1 cellular context compared by ENCODE assay signal in the genomic region with DNA sequence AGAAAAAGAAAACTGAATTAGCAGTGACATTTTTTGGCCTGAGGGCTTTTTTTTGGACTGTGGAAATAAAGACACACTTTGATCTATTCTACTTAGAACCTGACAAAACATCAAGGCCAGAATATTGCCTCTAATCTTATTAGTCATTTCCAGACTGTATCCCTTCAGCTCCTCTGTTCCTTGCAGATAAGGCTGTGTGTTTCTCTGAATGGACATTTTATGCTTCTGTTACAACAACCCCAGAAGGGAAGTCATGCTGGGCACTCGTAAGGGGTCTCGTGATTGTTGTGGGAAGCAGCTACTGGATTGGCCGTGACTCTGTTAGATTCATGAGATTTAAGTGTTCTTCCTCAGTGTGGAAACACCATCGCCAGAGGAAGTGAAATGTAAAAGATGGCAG.
TF ChIP-seq lines count a peak whose summit lies in the region.

No MANE protein-coding gene starts in this region.

TF ChIP-seq in K562, 482 proteins besides CTCF, POLR2A, EP300 and RAD21 (continues in another document):
- TF ChIP-seq MEF2D (tag; conservative IDR thresholded peaks at IDR 0.05; ENCODE audit: low read depth): no peak
- TF ChIP-seq ZNF583 (CRISPR knock-in tag; IDR thresholded peaks at IDR 0.05): no peak
- TF ChIP-seq ZNF766 (CRISPR knock-in tag; conservative IDR thresholded peaks at IDR 0.05): 0 out of 2 replicates have a peak, but pooled peaks have one; percentile 36
- no peak for TF ChIP-seq ZNF830 (CRISPR knock-in tag; IDR thresholded peaks at IDR 0.05)
- TF ChIP-seq KLF6 (CRISPR knock-in tag; IDR thresholded peaks at IDR 0.05; ENCODE audit: borderline replicate concordance): no peak
- no peak for TF ChIP-seq ZNF316 (IDR thresholded peaks at IDR 0.05)
- TF ChIP-seq LEF1 (IDR thresholded peaks at IDR 0.05): no peak
- TF ChIP-seq TFAP4 (CRISPR knock-in tag; IDR thresholded peaks at IDR 0.05; ENCODE audit: borderline replicate concordance): no peak
- no peak for TF ChIP-seq PML (IDR thresholded peaks at IDR 0.05; ENCODE audit: low read length)
- 0 out of 2 replicates have a peak, but pooled peaks have one; percentile 52 for TF ChIP-seq ZNF589 (CRISPR knock-in tag; IDR thresholded peaks at IDR 0.05; ENCODE audit: low read depth)
- no peak for TF ChIP-seq ZNF436 (CRISPR knock-in tag; IDR thresholded peaks at IDR 0.05)
- no peak for TF ChIP-seq PRMT5 (CRISPR knock-in tag; IDR thresholded peaks at IDR 0.05)
- TF ChIP-seq ZZZ3 (IDR thresholded peaks at IDR 0.05): no peak
- TF ChIP-seq YBX1 (IDR thresholded peaks at IDR 0.05): no peak
- TF ChIP-seq, protein P1, sequence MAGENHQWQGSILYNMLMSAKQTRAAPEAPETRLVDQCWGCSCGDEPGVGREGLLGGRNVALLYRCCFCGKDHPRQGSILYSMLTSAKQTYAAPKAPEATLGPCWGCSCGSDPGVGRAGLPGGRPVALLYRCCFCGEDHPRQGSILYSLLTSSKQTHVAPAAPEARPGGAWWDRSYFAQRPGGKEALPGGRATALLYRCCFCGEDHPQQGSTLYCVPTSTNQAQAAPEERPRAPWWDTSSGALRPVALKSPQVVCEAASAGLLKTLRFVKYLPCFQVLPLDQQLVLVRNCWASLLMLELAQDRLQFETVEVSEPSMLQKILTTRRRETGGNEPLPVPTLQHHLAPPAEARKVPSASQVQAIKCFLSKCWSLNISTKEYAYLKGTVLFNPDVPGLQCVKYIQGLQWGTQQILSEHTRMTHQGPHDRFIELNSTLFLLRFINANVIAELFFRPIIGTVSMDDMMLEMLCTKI (IDR thresholded peaks at IDR 0.05; ENCODE audit: partially characterized antibody): no peak
- no peak for TF ChIP-seq GATAD2A (IDR thresholded peaks at IDR 0.05)
- TF ChIP-seq NFE2 (IDR thresholded peaks at IDR 0.05; ENCODE audit: low read depth): no peak
- TF ChIP-seq SIN3B (IDR thresholded peaks at IDR 0.05; ENCODE audit: low read depth): no peak
- TF ChIP-seq NCOR1 (IDR thresholded peaks at IDR 0.05): peak; percentile 52; the same call in 1 of the 2 replicates
- no peak for TF ChIP-seq HMGXB4 (CRISPR knock-in tag; IDR thresholded peaks at IDR 0.05)
- TF ChIP-seq, protein P2, sequence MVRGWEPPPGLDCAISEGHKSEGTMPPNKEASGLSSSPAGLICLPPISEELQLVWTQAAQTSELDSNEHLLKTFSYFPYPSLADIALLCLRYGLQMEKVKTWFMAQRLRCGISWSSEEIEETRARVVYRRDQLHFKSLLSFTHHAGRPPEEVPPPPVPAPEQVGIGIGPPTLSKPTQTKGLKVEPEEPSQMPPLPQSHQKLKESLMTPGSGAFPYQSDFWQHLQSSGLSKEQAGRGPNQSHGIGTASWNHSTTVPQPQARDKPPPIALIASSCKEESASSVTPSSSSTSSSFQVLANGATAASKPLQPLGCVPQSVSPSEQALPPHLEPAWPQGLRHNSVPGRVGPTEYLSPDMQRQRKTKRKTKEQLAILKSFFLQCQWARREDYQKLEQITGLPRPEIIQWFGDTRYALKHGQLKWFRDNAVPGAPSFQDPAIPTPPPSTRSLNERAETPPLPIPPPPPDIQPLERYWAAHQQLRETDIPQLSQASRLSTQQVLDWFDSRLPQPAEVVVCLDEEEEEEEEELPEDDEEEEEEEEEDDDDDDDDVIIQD (CRISPR knock-in tag; IDR thresholded peaks at IDR 0.05): no peak
- peak; percentile 77 for TF ChIP-seq TAL1 (IDR thresholded peaks at IDR 0.05)
- TF ChIP-seq, protein P3, sequence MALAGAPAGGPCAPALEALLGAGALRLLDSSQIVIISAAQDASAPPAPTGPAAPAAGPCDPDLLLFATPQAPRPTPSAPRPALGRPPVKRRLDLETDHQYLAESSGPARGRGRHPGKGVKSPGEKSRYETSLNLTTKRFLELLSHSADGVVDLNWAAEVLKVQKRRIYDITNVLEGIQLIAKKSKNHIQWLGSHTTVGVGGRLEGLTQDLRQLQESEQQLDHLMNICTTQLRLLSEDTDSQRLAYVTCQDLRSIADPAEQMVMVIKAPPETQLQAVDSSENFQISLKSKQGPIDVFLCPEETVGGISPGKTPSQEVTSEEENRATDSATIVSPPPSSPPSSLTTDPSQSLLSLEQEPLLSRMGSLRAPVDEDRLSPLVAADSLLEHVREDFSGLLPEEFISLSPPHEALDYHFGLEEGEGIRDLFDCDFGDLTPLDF (CRISPR knock-in tag; IDR thresholded peaks at IDR 0.05): no peak
- TF ChIP-seq ZNF655 (CRISPR knock-in tag; IDR thresholded peaks at IDR 0.05): no peak
- peak; percentile 73 for TF ChIP-seq TEAD4 (IDR thresholded peaks at IDR 0.05; ENCODE audit: low read length)
- no peak for TF ChIP-seq TEAD4 (CRISPR knock-in tag; IDR thresholded peaks at IDR 0.05; ENCODE audit: borderline replicate concordance)
- TF ChIP-seq ZSCAN29 (IDR thresholded peaks at IDR 0.05): no peak
- no peak for TF ChIP-seq GATAD2B (IDR thresholded peaks at IDR 0.05; ENCODE audit: borderline replicate concordance)
- TF ChIP-seq SNAPC5 (CRISPR knock-in tag; IDR thresholded peaks at IDR 0.05): no peak
- TF ChIP-seq, protein P4, sequence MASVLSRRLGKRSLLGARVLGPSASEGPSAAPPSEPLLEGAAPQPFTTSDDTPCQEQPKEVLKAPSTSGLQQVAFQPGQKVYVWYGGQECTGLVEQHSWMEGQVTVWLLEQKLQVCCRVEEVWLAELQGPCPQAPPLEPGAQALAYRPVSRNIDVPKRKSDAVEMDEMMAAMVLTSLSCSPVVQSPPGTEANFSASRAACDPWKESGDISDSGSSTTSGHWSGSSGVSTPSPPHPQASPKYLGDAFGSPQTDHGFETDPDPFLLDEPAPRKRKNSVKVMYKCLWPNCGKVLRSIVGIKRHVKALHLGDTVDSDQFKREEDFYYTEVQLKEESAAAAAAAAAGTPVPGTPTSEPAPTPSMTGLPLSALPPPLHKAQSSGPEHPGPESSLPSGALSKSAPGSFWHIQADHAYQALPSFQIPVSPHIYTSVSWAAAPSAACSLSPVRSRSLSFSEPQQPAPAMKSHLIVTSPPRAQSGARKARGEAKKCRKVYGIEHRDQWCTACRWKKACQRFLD (CRISPR knock-in tag; IDR thresholded peaks at IDR 0.05): 0 out of 2 replicates have a peak, but pooled peaks have one; percentile 12
- peak; percentile 27; the same call in 1 of the 2 replicates for TF ChIP-seq TOE1 (IDR thresholded peaks at IDR 0.05; ENCODE audit: borderline replicate concordance)
- no peak for TF ChIP-seq TOE1 (CRISPR knock-in tag; IDR thresholded peaks at IDR 0.05; ENCODE audit: borderline replicate concordance, low read depth)
- no peak for TF ChIP-seq ADNP (tag; IDR thresholded peaks at IDR 0.05)
- TF ChIP-seq ZBED1 (IDR thresholded peaks at IDR 0.05): no peak
- no peak for TF ChIP-seq MLLT1 (IDR thresholded peaks at IDR 0.05)
- TF ChIP-seq SRSF3 (IDR thresholded peaks at IDR 0.05; ENCODE audit: insufficient read depth, low read length): no peak
- TF ChIP-seq, protein P5, sequence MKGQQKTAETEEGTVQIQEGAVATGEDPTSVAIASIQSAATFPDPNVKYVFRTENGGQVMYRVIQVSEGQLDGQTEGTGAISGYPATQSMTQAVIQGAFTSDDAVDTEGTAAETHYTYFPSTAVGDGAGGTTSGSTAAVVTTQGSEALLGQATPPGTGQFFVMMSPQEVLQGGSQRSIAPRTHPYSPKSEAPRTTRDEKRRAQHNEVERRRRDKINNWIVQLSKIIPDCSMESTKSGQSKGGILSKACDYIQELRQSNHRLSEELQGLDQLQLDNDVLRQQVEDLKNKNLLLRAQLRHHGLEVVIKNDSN (CRISPR knock-in tag; IDR thresholded peaks at IDR 0.05): no peak
- TF ChIP-seq NFIC (IDR thresholded peaks at IDR 0.05): no peak
- TF ChIP-seq DPF2 (IDR thresholded peaks at IDR 0.05): peak; percentile 40; the same call in 1 of the 2 replicates
- TF ChIP-seq ZNF518B (CRISPR knock-in tag; IDR thresholded peaks at IDR 0.05): no peak
- no peak for TF ChIP-seq CBX3 (IDR thresholded peaks at IDR 0.05; ENCODE audit: borderline replicate concordance in 1 of 2, low read length in 2 of 2)
- TF ChIP-seq NEUROD1 (IDR thresholded peaks at IDR 0.05; ENCODE audit: borderline replicate concordance, low read depth, low read length, partially characterized antibody): no peak
- TF ChIP-seq HMBOX1 (IDR thresholded peaks at IDR 0.05): no peak
- no peak for TF ChIP-seq POLR2B (IDR thresholded peaks at IDR 0.05; ENCODE audit: low read depth, partially characterized antibody)
- TF ChIP-seq ZNF175 (CRISPR knock-in tag; IDR thresholded peaks at IDR 0.05; ENCODE audit: low read depth): peak; percentile 50; the same call in 1 of the 2 replicates
